Comparison of ENCODE assay signal across 8 cellular contexts in genomic region chr3:71064976-71065763, GRCh38.
DNase-seq lines count a peak whose midpoint lies in the region; ATAC-seq, FAIRE-seq and TF ChIP-seq lines count a peak whose summit lies in the region.

No MANE protein-coding gene starts in this region.

- H3K4me3 ChIP-seq in BE2C (ENCODE audit: low read depth, low read length) (peak overlapping the region; percentile 86), endothelial cell of umbilical vein (replicated peaks in 1 of 3; ENCODE audit: insufficient read depth in 1 of 3, low read depth in 1 of 3, low read length in 3 of 3) (peak overlapping the region; percentile 64 to 84 (median 69))

- peak; percentile 35 for TF ChIP-seq POLR2A in endothelial cell of umbilical vein (IDR thresholded peaks at IDR 0.05; ENCODE audit: low read depth, low read length)

- no peaks in the 10 kb centered on the region for H3K27me3 ChIP-seq in BE2C
- H3K27me3 ChIP-seq in endothelial cell of umbilical vein (ENCODE audit: control insufficient read depth in 2 of 2, insufficient read depth in 2 of 2, low read length in 2 of 2): no peaks in the 10 kb centered on the region

- dilution Hi-C loops in endothelial cell of umbilical vein (cut with MboI; ENCODE audit: extremely low pct_ligation_motif_present, low sequenced_read_pairs): no loop called here

- DNase-seq in BE2C (peak; percentile 64), NCI-H345 (lab: John Stamatoyannopoulos, UW) (peak; percentile 51), endothelial cell of umbilical vein (ENCODE audit: low read depth, low spot score) (peak; percentile 67), mucosa of gallbladder (ENCODE audit: low spot score) (peak; percentile 65)
- peak; percentile 80 for DNase-seq in activated CD8-positive, alpha-beta memory T cell treated with anti-CD3 and anti-CD28 coated beads, Interleukin-2, amount 50 U/mL, for 48 hours
- peak; percentile 68 to 81 (median 76) for DNase-seq in stimulated activated naive CD4-positive, alpha-beta T cell (lab: John Stamatoyannopoulos, UW)

- H3K9me1 ChIP-seq in endothelial cell of umbilical vein (replicated peaks; ENCODE audit: control insufficient read depth, extremely low read depth, insufficient read depth, low read length): no peaks in the 10 kb centered on the region

- peak; percentile 18 for ATAC-seq in GM21619 (IDR thresholded peaks at IDR 0.05; ENCODE audit: unreplicated experiment)
- ATAC-seq in GM19395 (IDR thresholded peaks at IDR 0.05; ENCODE audit: unreplicated experiment): no peak

- CTCF ChIA-PET in endothelial cell of umbilical vein (lab: Charles Lee): interaction anchor here (0.7 to 2.7 kb wide), 3 partner anchors 348 to 515 kb away, joined by 3 to 9 read pairs (median 3); no protein-coding TSS in a partner anchor

- TF ChIP-seq CTCF in BE2C (IDR thresholded peaks at IDR 0.05; ENCODE audit: low read depth, low read length) (no peak), endothelial cell of umbilical vein (IDR thresholded peaks at IDR 0.05; ENCODE audit: extremely low read depth in 1 of 2, insufficient read depth in 1 of 2, low read depth in 1 of 2, low read length in 2 of 2) (no peak)

- H3K9me3 ChIP-seq in BE2C: no peaks in the 10 kb centered on the region
- H3K9me3 ChIP-seq in endothelial cell of umbilical vein (replicated peaks; ENCODE audit: control insufficient read depth, insufficient read depth, low read length): no peaks in the 10 kb centered on the region

- H3K27ac ChIP-seq in endothelial cell of umbilical vein (ENCODE audit: insufficient read depth, low read depth, low read length): peak overlapping the region; percentile 98

- peaks cover 47% of the 10 kb centered on the region for H3K79me2 ChIP-seq in endothelial cell of umbilical vein (ENCODE audit: control insufficient read depth, insufficient read depth, low read length)

- H3K36me3 ChIP-seq in BE2C: no peaks in the 10 kb centered on the region; the same call in 1 of the 2 replicates
- H3K36me3 ChIP-seq in endothelial cell of umbilical vein (ENCODE audit: control insufficient read depth in 2 of 2, extremely low read depth in 1 of 2, insufficient read depth in 2 of 2, low read length in 2 of 2): no peaks in the 10 kb centered on the region

- H3K4me1 ChIP-seq in BE2C (peaks cover 20% of the 10 kb centered on the region), endothelial cell of umbilical vein (ENCODE audit: control insufficient read depth, extremely low read depth, insufficient read depth, low read length) (peaks cover 48% of the 10 kb centered on the region)

- peaks cover 2% of the 10 kb centered on the region for H4K20me1 ChIP-seq in endothelial cell of umbilical vein (replicated peaks; ENCODE audit: control insufficient read depth, extremely low read depth, insufficient read depth, low read length)

- BruUV-seq in endothelial cell of umbilical vein (replicated peaks; lab: Mats Ljungman, UMichigan): TSS peak; percentile 27

- intact Hi-C loops in endothelial cell of umbilical vein (cut with micrococcal nuclease): loop anchor here (1.0 to 10.0 kb wide), 11 partner anchors 38 to 970 kb away; no protein-coding TSS in a partner anchor

- FAIRE-seq in endothelial cell of umbilical vein (lab: Jason Lieb, UNC): no peak

- H2AFZ ChIP-seq in endothelial cell of umbilical vein (ENCODE audit: low read depth, low read length): peak overlapping the region; percentile 41

- peak overlapping the region; percentile 96 for H3K9ac ChIP-seq in endothelial cell of umbilical vein (replicated peaks; ENCODE audit: extremely low read depth, insufficient read depth, low read length)

- H3K4me2 ChIP-seq in endothelial cell of umbilical vein (ENCODE audit: insufficient read depth, low read length): peak overlapping the region; percentile 86

- POLR2A ChIA-PET in endothelial cell of umbilical vein (lab: Charles Lee): interaction anchor here (1.2 kb wide), 1 partner anchor 10 kb away, joined by 7 read pairs; no protein-coding TSS in a partner anchor

TF ChIP-seq in endothelial cell of umbilical vein, 7 proteins besides CTCF, POLR2A, EP300 and RAD21:
- TF ChIP-seq POLR2AphosphoS5 (IDR thresholded peaks at IDR 0.05; ENCODE audit: insufficient read depth, low read depth, low read length): no peak
- TF ChIP-seq JUN (IDR thresholded peaks at IDR 0.05; ENCODE audit: borderline replicate concordance, insufficient read depth, insufficient read length, low read depth): no peak
- no peak for TF ChIP-seq MYC (IDR thresholded peaks at IDR 0.05; ENCODE audit: low read depth, low read length)
- TF ChIP-seq GATA2 (IDR thresholded peaks at IDR 0.05; ENCODE audit: insufficient read depth, insufficient read length, low read depth, low read length): no peak
- TF ChIP-seq EZH2 (IDR thresholded peaks at IDR 0.05; ENCODE audit: borderline replicate concordance, low read depth, low read length, severe bottlenecking): no peak
- TF ChIP-seq MAX (IDR thresholded peaks at IDR 0.05; ENCODE audit: insufficient read depth, insufficient read length): no peak
- TF ChIP-seq FOS (IDR thresholded peaks at IDR 0.05; ENCODE audit: borderline replicate concordance, insufficient read depth, low read length): no peak
